ENCODE assay signal across 10 cellular contexts in genomic region chr13:70723732-70724131, GRCh38.
DNase-seq lines count a peak whose midpoint lies in the region; ATAC-seq and TF ChIP-seq lines count a peak whose summit lies in the region.
"Had no signal": no experiment of that assay in that cellular context is flagged by ENCODE, and none has a peak within 500 bp of the region (broad histone marks: within the 10 kb centered on the region; RNA-seq: fewer than 3 reads in every experiment).

No MANE protein-coding gene starts in this region.

- no peaks in the 10 kb centered on the region for H3K9me3 ChIP-seq in hepatocyte (ENCODE audit: low read depth)
- H3K9me3 ChIP-seq: colonic mucosa had no signal

- H4K20me1 ChIP-seq in hepatocyte (ENCODE audit: insufficient read depth, poor library complexity, severe bottlenecking) = no peaks in the 10 kb centered on the region

- peak; percentile 74 for DNase-seq in DMS 273 (lab: John Stamatoyannopoulos, UW; ENCODE audit: unreplicated experiment)
- peak; percentile 47 for DNase-seq in NCI-H1092 treated with DMSO at 0.1 percent for 48 hours (lab: John Stamatoyannopoulos, UW)
- DNase-seq in SK-N-DZ (ENCODE audit: low spot score) = peak; percentile 15
- DNase-seq in hepatocyte (ENCODE audit: low spot score) = no peak
- DNase-seq in RWPE1 (ENCODE audit: low spot score) = no peak
- no peak for DNase-seq in GM19238 (ENCODE audit: insufficient read length, low spot score)
- no peak for DNase-seq in activated CD4-positive, alpha-beta T cell treated with anti-CD3 and anti-CD28 coated beads, Interleukin-2, amount 50 U/mL, for 1 hour
- DNase-seq: Calu3, colonic mucosa had no signal

- no peaks in the 10 kb centered on the region for H3K27me3 ChIP-seq in hepatocyte
- H3K27me3 ChIP-seq: colonic mucosa had no signal

- no peaks in the 10 kb centered on the region for H3K79me2 ChIP-seq in hepatocyte

- POLR2A ChIA-PET in RWPE1 (lab: Yijun Ruan, JAX; ENCODE audit: low non-redundant PET) = no interaction called here

- no peaks in the 10 kb centered on the region for H3K36me3 ChIP-seq in hepatocyte (replicated peaks; ENCODE audit: insufficient read depth, low read depth)
- H3K36me3 ChIP-seq: colonic mucosa had no signal

- H2AFZ ChIP-seq in hepatocyte = no peak overlapping the region

- H3K27ac ChIP-seq in hepatocyte (no peak overlapping the region), RWPE1 (no peak overlapping the region)
- H3K27ac ChIP-seq: colonic mucosa had no signal

- no peak overlapping the region for H3K4me3 ChIP-seq in hepatocyte
- H3K4me3 ChIP-seq: colonic mucosa had no signal

- CTCF ChIA-PET in RWPE1 (lab: Yijun Ruan, JAX) = no interaction called here

- ATAC-seq in GM18873 (IDR thresholded peaks at IDR 0.05; ENCODE audit: low FRiP score, unreplicated experiment) = no peak

- no peak overlapping the region for H3K4me2 ChIP-seq in hepatocyte

- 69% methylated on average over 1 of the region's 1 CpG for WGBS in hepatocyte (ENCODE audit: low lambda C conversion rate, missing lambda C conversion rate)

- TF ChIP-seq CTCF in hepatocyte (IDR thresholded peaks at IDR 0.05; ENCODE audit: poor library complexity) (peak; percentile 52), RWPE1 (conservative IDR thresholded peaks at IDR 0.05; ENCODE audit: low read depth) (no peak)

- no peaks in the 10 kb centered on the region for H3K9me2 ChIP-seq in hepatocyte (replicated peaks; ENCODE audit: insufficient read depth)

- H3K4me1 ChIP-seq in hepatocyte (ENCODE audit: insufficient read depth) = no peaks in the 10 kb centered on the region
- H3K4me1 ChIP-seq: colonic mucosa had no signal

Comparison
In these comparisons a context has a peak if more than half of its experiments do, and no peak if none do; other contexts are left out.
1. DNase-seq: peak in DMS 273 (single experiment), NCI-H1092 treated with DMSO at 0.1 percent for 48 hours (single experiment) and SK-N-DZ (single experiment); none in hepatocyte (single experiment), RWPE1 (single experiment), GM19238 (single experiment) and activated CD4-positive, alpha-beta T cell treated with anti-CD3 and anti-CD28 coated beads, Interleukin-2, amount 50 U/mL, for 1 hour (single experiment).